17 cellular contexts compared by ENCODE assay signal in the genomic region with DNA sequence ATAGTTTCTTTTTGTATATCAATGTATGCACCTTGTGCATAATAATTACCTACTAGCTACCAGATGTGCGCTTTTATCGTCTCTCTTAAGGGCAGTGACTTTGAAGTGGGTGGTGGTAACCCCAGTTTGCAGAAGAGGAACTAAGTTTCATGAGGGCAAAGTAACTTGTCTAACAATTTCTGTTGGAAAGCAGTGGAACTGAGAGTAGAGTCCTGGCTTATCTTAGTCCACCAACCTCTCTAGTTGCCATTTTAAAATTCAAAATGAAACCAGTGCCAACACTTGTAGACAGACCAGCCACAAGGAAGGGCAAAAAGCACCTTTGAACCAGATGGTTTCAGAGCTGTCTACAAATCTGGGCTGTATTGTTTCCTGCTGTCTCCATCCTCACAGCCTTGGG. TPM values are rescaled to one million over a fixed set of nuclear protein-coding genes. Genes with fewer than 3 reads are reported as not detected.
DNase-seq lines count a peak whose midpoint lies in the region; ATAC-seq and TF ChIP-seq lines count a peak whose summit lies in the region.
"Had no signal": no experiment of that assay in that cellular context is flagged by ENCODE, and none has a peak within 500 bp of the region (broad histone marks: within the 10 kb centered on the region; RNA-seq: fewer than 3 reads in every experiment).

No MANE protein-coding gene starts in this region.

- TF ChIP-seq CTCF in RWPE1 (conservative IDR thresholded peaks at IDR 0.05; ENCODE audit: low read depth) (no peak), tibial nerve (IDR thresholded peaks at IDR 0.05) (no peak)

- H3K27me3 ChIP-seq in tibial nerve (no peaks in the 10 kb centered on the region), GM23248 (replicated peaks; ENCODE audit: insufficient read depth) (no peaks in the 10 kb centered on the region)
- H3K27me3 ChIP-seq: adrenal gland, stomach had no signal

- no peaks in the 10 kb centered on the region for H3K9me3 Mint-ChIP-seq in memory B cell
- H3K9me3 Mint-ChIP-seq: mesothelial cell of epicardium had no signal

- H3K4me1 Mint-ChIP-seq in memory B cell = peaks cover 4% of the 10 kb centered on the region

- H3K4me2 ChIP-seq in GM23248 (ENCODE audit: unreplicated experiment) = no peak overlapping the region

- no peaks in the 10 kb centered on the region for H3K9me2 ChIP-seq in GM23248 (ENCODE audit: insufficient read depth)

- in situ Hi-C loops in GM23248 (cut with MboI) = loop anchor here (25.0 kb wide), 1 partner anchor 275 kb away; no protein-coding TSS in a partner anchor

- H3K27ac ChIP-seq in RWPE1 (no peak overlapping the region), tibial nerve (no peak overlapping the region), GM23248 (no peak overlapping the region)
- H3K27ac ChIP-seq: adrenal gland, HL-60, skin epidermis, stomach had no signal

- no peaks in the 10 kb centered on the region for H3K79me2 ChIP-seq in GM23248 (ENCODE audit: insufficient read depth)

- CTCF ChIA-PET in RWPE1 (lab: Yijun Ruan, JAX) = interaction anchor here (0.6 to 4.6 kb wide), 3 partner anchors 60 to 74 kb away, joined by 3 to 47 read pairs (median 3); no protein-coding TSS in a partner anchor
- CTCF ChIA-PET in HEK293T (lab: Yijun Ruan, JAX) = no interaction called here

- H3K9me3 ChIP-seq in tibial nerve = no peaks in the 10 kb centered on the region
- no peaks in the 10 kb centered on the region for H3K9me3 ChIP-seq in GM23248 (ENCODE audit: low read depth)
- H3K9me3 ChIP-seq: adrenal gland, stomach had no signal

- no peak for TF ChIP-seq POLR2A in tibial nerve (IDR thresholded peaks at IDR 0.05)

- no peaks in the 10 kb centered on the region for H3K27me3 Mint-ChIP-seq in memory B cell

- H3K36me3 ChIP-seq in tibial nerve (peaks cover 0 to under 1% (median 0%) of the 10 kb centered on the region in 3 donors), GM23248 (ENCODE audit: low read depth) (no peaks in the 10 kb centered on the region)
- H3K36me3 ChIP-seq: adrenal gland, stomach had no signal

- no peaks in the 10 kb centered on the region for H4K20me1 ChIP-seq in GM23248 (ENCODE audit: insufficient read depth)

- H3K4me1 ChIP-seq in tibial nerve (no peaks in the 10 kb centered on the region), GM23248 (ENCODE audit: insufficient read depth) (peaks cover 11% of the 10 kb centered on the region; the same call in 1 of the 2 replicates)
- H3K4me1 ChIP-seq: adrenal gland had no signal

- H3K4me3 Mint-ChIP-seq in memory B cell = no peak overlapping the region
- H3K4me3 Mint-ChIP-seq: mesothelial cell of epicardium had no signal

- no peak overlapping the region for H3K27ac Mint-ChIP-seq in memory B cell
- H3K27ac Mint-ChIP-seq: mesothelial cell of epicardium had no signal

- POLR2A ChIA-PET in RWPE1 (lab: Yijun Ruan, JAX; ENCODE audit: low non-redundant PET) = no interaction called here
- POLR2A ChIA-PET in HEK293T (lab: Yijun Ruan, JAX) = no interaction called here

- no peaks in the 10 kb centered on the region for H3K36me3 Mint-ChIP-seq in memory B cell
- H3K36me3 Mint-ChIP-seq: mesothelial cell of epicardium had no signal

- no peak for TF ChIP-seq EP300 in tibial nerve (IDR thresholded peaks at IDR 0.05)

- H2AFZ ChIP-seq in GM23248 = no peak overlapping the region

- WGBS in tibial nerve, 2 donors = 79 to 87% methylated on average over 2 of the region's 2 CpGs
- 95 to 98% methylated on average over 2 of the region's 2 CpGs for WGBS in GM23248 (ENCODE audit: low coverage in 1 of 2, low lambda C conversion rate in 2 of 2, missing lambda C conversion rate in 2 of 2), 2 experiments

- H3F3A ChIP-seq in GM23248 (ENCODE audit: insufficient read depth) = peaks cover 3% of the 10 kb centered on the region; the same call in 1 of the 2 replicates

- H3K4me3 ChIP-seq in tibial nerve (no peak overlapping the region), GM23248 (no peak overlapping the region)
- H3K4me3 ChIP-seq: adrenal gland, skin epidermis, stomach had no signal

- H3K9ac ChIP-seq in GM23248 = no peak overlapping the region

- ATAC-seq in GM18861 (IDR thresholded peaks at IDR 0.05; ENCODE audit: unreplicated experiment) (peak; percentile 32), GM21717 (IDR thresholded peaks at IDR 0.05; ENCODE audit: unreplicated experiment) (peak; percentile 47), memory B cell (ENCODE audit: low read depth) (peak; percentile 48)

- DNase-seq in MV-4-11 (lab: John Stamatoyannopoulos, UW) (peak; percentile 80), memory B cell (ENCODE audit: low spot score in 2 of 2) (peak in 1 of 2 donors; percentile 12), RWPE1 (ENCODE audit: low spot score) (no peak), HEK293T (ENCODE audit: extremely low spot score) (no peak), tibial nerve (ENCODE audit: low spot score in 2 of 2) (no peak), GM23248 (no peak)
- DNase-seq: adrenal gland; C1 segment of cervical spinal cord; DND-41; NK-92 treated with Interleukin-12 subunit alpha and Interleukin-12 subunit beta, amount 100 ng/mL, for 24 hours; stomach had no signal

TF ChIP-seq in HEK293T, 16 proteins besides CTCF, POLR2A, EP300 and RAD21:
- TF ChIP-seq SP1 (IDR thresholded peaks at IDR 0.05) (no peak), FOXK2 (IDR thresholded peaks at IDR 0.05) (no peak), SUZ12 (IDR thresholded peaks at IDR 0.05) (no peak), FOXA1 (IDR thresholded peaks at IDR 0.05) (no peak), ZNF384 (IDR thresholded peaks at IDR 0.05) (no peak), LEF1 (IDR thresholded peaks at IDR 0.05; ENCODE audit: borderline replicate concordance) (no peak), NFRKB (IDR thresholded peaks at IDR 0.05) (no peak), TARDBP (IDR thresholded peaks at IDR 0.05) (no peak), ARNT (IDR thresholded peaks at IDR 0.05) (no peak), L3MBTL2 (conservative IDR thresholded peaks at IDR 0.05) (no peak), ELF4 (IDR thresholded peaks at IDR 0.05) (no peak), HDGF (IDR thresholded peaks at IDR 0.05; ENCODE audit: borderline replicate concordance) (no peak), BHLHE40 (IDR thresholded peaks at IDR 0.05; ENCODE audit: borderline replicate concordance) (no peak), CTBP1 (IDR thresholded peaks at IDR 0.05; ENCODE audit: borderline replicate concordance) (no peak), FOXM1 (IDR thresholded peaks at IDR 0.05; ENCODE audit: borderline replicate concordance) (no peak)
- TF ChIP-seq, protein P1, sequence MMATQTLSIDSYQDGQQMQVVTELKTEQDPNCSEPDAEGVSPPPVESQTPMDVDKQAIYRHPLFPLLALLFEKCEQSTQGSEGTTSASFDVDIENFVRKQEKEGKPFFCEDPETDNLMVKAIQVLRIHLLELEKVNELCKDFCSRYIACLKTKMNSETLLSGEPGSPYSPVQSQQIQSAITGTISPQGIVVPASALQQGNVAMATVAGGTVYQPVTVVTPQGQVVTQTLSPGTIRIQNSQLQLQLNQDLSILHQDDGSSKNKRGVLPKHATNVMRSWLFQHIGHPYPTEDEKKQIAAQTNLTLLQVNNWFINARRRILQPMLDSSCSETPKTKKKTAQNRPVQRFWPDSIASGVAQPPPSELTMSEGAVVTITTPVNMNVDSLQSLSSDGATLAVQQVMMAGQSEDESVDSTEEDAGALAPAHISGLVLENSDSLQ (IDR thresholded peaks at IDR 0.05) = no peak

RNA-seq across cellular contexts. Expression of gene RBM20, which starts 32.1 kb away (rescaled TPM):
- total RNA-seq in tibial nerve = 1 to 10 TPM; 1.3 to 8.7 (median 2.7) TPM
- 0.13 TPM in 1 of 2 replicates, not detected in the other for total RNA-seq in GM23248 (2014; rRNA removed; shearing (Covaris generic))
- polyA plus RNA-seq in GM23248 (2016; fragmentation: Nextera tagmentation; extraction: Ambion mirVana) = not detected in 2 replicates
- total RNA-seq: endothelial cell of umbilical vein had no signal

RNA-seq across cellular contexts. Expression of gene SMC3, which starts 44.6 kb away (rescaled TPM):
- 10 to 100 TPM; 31.0 to 41.4 (median 33.4) TPM for total RNA-seq in tibial nerve
- 14.4 and 17.8 TPM in 2 replicates for total RNA-seq in GM23248 (2014; rRNA removed; shearing (Covaris generic))
- 57.7 and 60.5 TPM in 2 replicates for polyA plus RNA-seq in GM23248 (2016; fragmentation: Nextera tagmentation; extraction: Ambion mirVana)
